ENCODE assay signal across 8 cellular contexts in genomic region chr2:169827272-169828140, GRCh38. TPM values are rescaled to one million over a fixed set of nuclear protein-coding genes. Genes with fewer than 3 reads are reported as not detected.
DNase-seq lines count a peak whose midpoint lies in the region; ATAC-seq and TF ChIP-seq lines count a peak whose summit lies in the region.

Gene UBR3 (plus strand): TSS chr2:169827454. CDS start chr2:169827508, 54 bp downstream.

- H3K4me1 ChIP-seq in psoas muscle (peaks cover 50% of the 10 kb centered on the region), urinary bladder (ENCODE audit: insufficient read depth) (peaks cover 1% of the 10 kb centered on the region)

- ATAC-seq in HG02852 (IDR thresholded peaks at IDR 0.05; ENCODE audit: unreplicated experiment) (peak; percentile 83), left ventricle myocardium superior (peak; percentile 86), psoas muscle (peak; percentile 77 to 86 (median 80))

- H3K9me3 ChIP-seq in psoas muscle: no peaks in the 10 kb centered on the region

- no peaks in the 10 kb centered on the region for H3K36me3 ChIP-seq in psoas muscle (ENCODE audit: insufficient read depth in 1 of 2, low read depth in 1 of 2)
- no peaks in the 10 kb centered on the region for H3K36me3 ChIP-seq in urinary bladder (ENCODE audit: insufficient read depth)

- intact Hi-C loops in left ventricle myocardium superior (cut with micrococcal nuclease) (loop anchor here (10.0 kb wide), 2 partner anchors 47 to 97 kb away; no protein-coding TSS in a partner anchor), psoas muscle (cut with DNase I) (loop anchor here (2.0 to 5.0 kb wide), 3 partner anchors 40 to 100 kb away; no protein-coding TSS in a partner anchor)

- WGBS in psoas muscle, 3 donors: 0% methylated on average over 67 to 104 of the region's 104 CpGs
- WGBS in urinary bladder: under 1% methylated on average over 104 of the region's 104 CpGs

- DNase-seq in NCI-H1694 (lab: John Stamatoyannopoulos, UW) (peak; percentile 72), T-helper 2 cell (peak; percentile 82 to 93 (median 84)), left ventricle myocardium superior (peak; percentile 97), psoas muscle (peak; percentile 95 to 97)

- no peaks in the 10 kb centered on the region for H3K27me3 ChIP-seq in psoas muscle (ENCODE audit: insufficient read depth in 3 of 3, low read length in 2 of 3)

- peak; percentile 85 for TF ChIP-seq POLR2A in GM15510 (IDR thresholded peaks at IDR 0.05; ENCODE audit: borderline replicate concordance, extremely low read depth, insufficient read length)

- H3K27ac ChIP-seq in angular gyrus (ENCODE audit: low read depth, low read length) (peak within 1 kb of the TSS; percentile 45), psoas muscle (peak within 1 kb of the TSS; percentile 95), urinary bladder (ENCODE audit: low read depth) (peak within 1 kb of the TSS; percentile 87)

- H3K4me3 ChIP-seq in psoas muscle (peak within 1 kb of the TSS; percentile 95), urinary bladder (ENCODE audit: low read depth, low read length) (peak within 1 kb of the TSS; percentile 89)

- TF ChIP-seq CTCF in psoas muscle (IDR thresholded peaks at IDR 0.05): peak; percentile 9

RNA-seq across cellular contexts. Expression of gene UBR3, which starts in this region (rescaled TPM):
- total RNA-seq in left ventricle myocardium superior: 127 TPM
- total RNA-seq in psoas muscle: 100 to 1,000 TPM; 158 to 202 (median 166) TPM
- polyA plus RNA-seq in psoas muscle: 100 to 1,000 TPM in 1 of 3 donors, 10 to 100 TPM in 2; 28.7 to 160 (median 63.5) TPM
- total RNA-seq in urinary bladder: 172 TPM
- polyA plus RNA-seq in urinary bladder: 19.7 TPM

Comparison
In these comparisons a context has a peak if more than half of its experiments do, and no peak if none do; other contexts are left out.
1. Peak in every context shown above with its lines: DNase-seq, ATAC-seq, H3K4me3 ChIP-seq and H3K27ac ChIP-seq.
2. H3K27ac ChIP-seq: peak in every context shown above with its lines; median percentile 95 in psoas muscle; 87 in urinary bladder; 45 in angular gyrus.